In the genomic region with DNA sequence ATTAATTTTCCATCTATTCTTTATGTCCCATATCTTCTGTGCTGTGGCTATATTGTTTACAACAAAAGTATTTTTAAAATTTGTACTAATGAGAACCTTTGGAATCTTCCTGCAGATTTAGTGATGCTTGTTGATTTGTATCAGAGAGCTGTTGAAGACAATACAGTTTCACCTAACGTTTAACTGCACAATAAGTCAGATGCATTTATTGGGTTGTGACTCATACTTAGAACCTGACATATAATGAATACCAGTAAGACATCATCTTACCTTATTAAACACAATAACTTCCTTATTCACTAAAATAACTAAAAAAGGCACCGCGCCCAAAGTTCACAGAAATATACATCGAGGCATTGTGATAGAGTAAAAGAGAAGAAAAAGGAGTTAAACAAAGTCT, we compare ENCODE assay signal across 26 cellular contexts.
"Had no signal": no experiment of that assay in that cellular context is flagged by ENCODE, and none has a peak within 500 bp of the region (broad histone marks: within the 10 kb centered on the region; RNA-seq: fewer than 3 reads in every experiment).

No MANE protein-coding gene starts in this region.

- H3K27me3 ChIP-seq: ascending aorta, body of pancreas, cardiac muscle cell had no signal

- H3K9me3 ChIP-seq: ascending aorta, body of pancreas had no signal

- H3K36me3 ChIP-seq: ascending aorta, cardiac muscle cell had no signal

- ATAC-seq: activated CD8-positive, alpha-beta T cell treated with anti-CD3 and anti-CD28 coated beads for 36 hours; activated naive CD4-positive, alpha-beta T cell treated with anti-CD3 and anti-CD28 coated beads, Interleukin-2, amount 50 U/mL, for 72 hours; activated naive CD8-positive, alpha-beta T cell treated with anti-CD3 and anti-CD28 coated beads, Interleukin-2, amount 50 U/mL, for 24 hours; activated T-cell treated with anti-CD3 and anti-CD28 coated beads, Interleukin-2, amount 50 U/mL, for 72 hours; body of pancreas; T-cell had no signal

- H3K4me3 ChIP-seq: ascending aorta, body of pancreas, cardiac muscle cell had no signal

- H3K4me1 ChIP-seq: ascending aorta had no signal

- DNase-seq: activated CD4-positive, alpha-beta T cell treated with anti-CD3 and anti-CD28 coated beads for 4 hours; activated CD4-positive, CD25-positive, alpha-beta regulatory T cell; activated CD8-positive, alpha-beta memory T cell treated with anti-CD3 and anti-CD28 coated beads, Interleukin-2, amount 50 U/mL, for 4 hours; activated CD8-positive, alpha-beta T cell treated with anti-CD3 and anti-CD28 coated beads for 36 hours; activated gamma-delta T cell treated with Interleukin-2 at 50 U/mL for 16 hours; activated naive CD8-positive, alpha-beta T cell treated with anti-CD3 and anti-CD28 coated beads, Interleukin-2, amount 50 U/mL, for 24 hours; activated T-cell treated with anti-CD3 and anti-CD28 coated beads, Interleukin-2, amount 50 U/mL, for 72 hours; amniotic stem cell; body of pancreas; Kasumi-1; KBM-7; NCI-H1092; NCI-H1417; NCI-H1930; NCI-H2171 treated with DMSO at 0.1 percent for 48 hours; NCI-H226; NCI-H510A; NCI-H526 treated with DMSO at 0.1 percent for 48 hours; NCI-H82; NK-92 treated with Interleukin-12 subunit alpha and Interleukin-12 subunit beta, amount 100 ng/mL, for 24 hours; SIG-M5; T-cell had no signal

- H3K27ac ChIP-seq: ascending aorta, body of pancreas, cardiac muscle cell, VCaP had no signal
